1 cellular context compared by ENCODE assay signal in genomic region chr5:142769793-142770649, GRCh38.
A peak's percentile ranks its signal among the peaks of the same experiment; 100 is the strongest.
TF ChIP-seq lines count a peak whose summit lies in the region.

ARHGAP26 (plus strand) TSS chr5:142770377; CDS start chr5:142770762, 385 bp downstream.

TF ChIP-seq in HepG2, 621 proteins besides CTCF, POLR2A, EP300 and RAD21 (continued from another document and continues in another):
- no peak for TF ChIP-seq NFAT5 (CRISPR knock-in tag; IDR thresholded peaks at IDR 0.05)
- no peak for TF ChIP-seq ZNF746 (CRISPR knock-in tag; IDR thresholded peaks at IDR 0.05)
- TF ChIP-seq ZSCAN20 (CRISPR knock-in tag; IDR thresholded peaks at IDR 0.05; ENCODE audit: borderline replicate concordance): peak; percentile 54; the same call in 1 of the 2 replicates
- TF ChIP-seq, protein P1, sequence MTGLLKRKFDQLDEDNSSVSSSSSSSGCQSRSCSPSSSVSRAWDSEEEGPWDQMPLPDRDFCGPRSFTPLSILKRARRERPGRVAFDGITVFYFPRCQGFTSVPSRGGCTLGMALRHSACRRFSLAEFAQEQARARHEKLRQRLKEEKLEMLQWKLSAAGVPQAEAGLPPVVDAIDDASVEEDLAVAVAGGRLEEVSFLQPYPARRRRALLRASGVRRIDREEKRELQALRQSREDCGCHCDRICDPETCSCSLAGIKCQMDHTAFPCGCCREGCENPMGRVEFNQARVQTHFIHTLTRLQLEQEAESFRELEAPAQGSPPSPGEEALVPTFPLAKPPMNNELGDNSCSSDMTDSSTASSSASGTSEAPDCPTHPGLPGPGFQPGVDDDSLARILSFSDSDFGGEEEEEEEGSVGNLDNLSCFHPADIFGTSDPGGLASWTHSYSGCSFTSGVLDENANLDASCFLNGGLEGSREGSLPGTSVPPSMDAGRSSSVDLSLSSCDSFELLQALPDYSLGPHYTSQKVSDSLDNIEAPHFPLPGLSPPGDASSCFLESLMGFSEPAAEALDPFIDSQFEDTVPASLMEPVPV (CRISPR knock-in tag; IDR thresholded peaks at IDR 0.05): peak; percentile 74; the same call in 1 of the 2 replicates
- no peak for TF ChIP-seq ZNF138 (CRISPR knock-in tag; IDR thresholded peaks at IDR 0.05; ENCODE audit: low read depth)
- TF ChIP-seq ATF6 (CRISPR knock-in tag; conservative IDR thresholded peaks at IDR 0.05): no peak
- TF ChIP-seq ZNF382 (CRISPR knock-in tag; IDR thresholded peaks at IDR 0.05; ENCODE audit: borderline replicate concordance): no peak
- no peak for TF ChIP-seq POLR2AphosphoS2 (IDR thresholded peaks at IDR 0.05; ENCODE audit: low read depth, low read length)
- no peak for TF ChIP-seq NR2F2 (IDR thresholded peaks at IDR 0.05; ENCODE audit: borderline replicate concordance, low read depth)
- TF ChIP-seq IRF9 (CRISPR knock-in tag; IDR thresholded peaks at IDR 0.05; ENCODE audit: borderline replicate concordance): no peak; the same call in 1 of the 2 replicates
- TF ChIP-seq, protein P2, sequence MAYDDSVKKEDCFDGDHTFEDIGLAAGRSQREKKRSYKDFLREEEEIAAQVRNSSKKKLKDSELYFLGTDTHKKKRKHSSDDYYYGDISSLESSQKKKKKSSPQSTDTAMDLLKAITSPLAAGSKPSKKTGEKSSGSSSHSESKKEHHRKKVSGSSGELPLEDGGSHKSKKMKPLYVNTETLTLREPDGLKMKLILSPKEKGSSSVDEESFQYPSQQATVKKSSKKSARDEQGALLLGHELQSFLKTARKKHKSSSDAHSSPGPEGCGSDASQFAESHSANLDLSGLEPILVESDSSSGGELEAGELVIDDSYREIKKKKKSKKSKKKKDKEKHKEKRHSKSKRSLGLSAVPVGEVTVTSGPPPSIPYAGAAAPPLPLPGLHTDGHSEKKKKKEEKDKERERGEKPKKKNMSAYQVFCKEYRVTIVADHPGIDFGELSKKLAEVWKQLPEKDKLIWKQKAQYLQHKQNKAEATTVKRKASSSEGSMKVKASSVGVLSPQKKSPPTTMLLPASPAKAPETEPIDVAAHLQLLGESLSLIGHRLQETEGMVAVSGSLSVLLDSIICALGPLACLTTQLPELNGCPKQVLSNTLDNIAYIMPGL (CRISPR knock-in tag; IDR thresholded peaks at IDR 0.05; ENCODE audit: borderline replicate concordance in 1 of 2, low read depth in 1 of 2): peak; percentile 72 to 78; a peak in 3 of 4 replicates
- peak; percentile 84 for TF ChIP-seq ZMYM4 (CRISPR knock-in tag; IDR thresholded peaks at IDR 0.05)
- no peak for TF ChIP-seq THYN1 (CRISPR knock-in tag; IDR thresholded peaks at IDR 0.05; ENCODE audit: borderline replicate concordance, low read depth)
- TF ChIP-seq NBN (conservative IDR thresholded peaks at IDR 0.05): no peak
- TF ChIP-seq RXRA (CRISPR knock-in tag; IDR thresholded peaks at IDR 0.05): 0 out of 2 replicates have a peak, but pooled peaks have one; percentile 48
- TF ChIP-seq KDM2A (CRISPR knock-in tag; IDR thresholded peaks at IDR 0.05; ENCODE audit: borderline replicate concordance, low read depth): peak; percentile 62; the same call in 1 of the 2 replicates
- no peak for TF ChIP-seq HOXA7 (CRISPR knock-in tag; IDR thresholded peaks at IDR 0.05)
- no peak for TF ChIP-seq PAF1 (CRISPR knock-in tag; IDR thresholded peaks at IDR 0.05)
- TF ChIP-seq, protein P3, sequence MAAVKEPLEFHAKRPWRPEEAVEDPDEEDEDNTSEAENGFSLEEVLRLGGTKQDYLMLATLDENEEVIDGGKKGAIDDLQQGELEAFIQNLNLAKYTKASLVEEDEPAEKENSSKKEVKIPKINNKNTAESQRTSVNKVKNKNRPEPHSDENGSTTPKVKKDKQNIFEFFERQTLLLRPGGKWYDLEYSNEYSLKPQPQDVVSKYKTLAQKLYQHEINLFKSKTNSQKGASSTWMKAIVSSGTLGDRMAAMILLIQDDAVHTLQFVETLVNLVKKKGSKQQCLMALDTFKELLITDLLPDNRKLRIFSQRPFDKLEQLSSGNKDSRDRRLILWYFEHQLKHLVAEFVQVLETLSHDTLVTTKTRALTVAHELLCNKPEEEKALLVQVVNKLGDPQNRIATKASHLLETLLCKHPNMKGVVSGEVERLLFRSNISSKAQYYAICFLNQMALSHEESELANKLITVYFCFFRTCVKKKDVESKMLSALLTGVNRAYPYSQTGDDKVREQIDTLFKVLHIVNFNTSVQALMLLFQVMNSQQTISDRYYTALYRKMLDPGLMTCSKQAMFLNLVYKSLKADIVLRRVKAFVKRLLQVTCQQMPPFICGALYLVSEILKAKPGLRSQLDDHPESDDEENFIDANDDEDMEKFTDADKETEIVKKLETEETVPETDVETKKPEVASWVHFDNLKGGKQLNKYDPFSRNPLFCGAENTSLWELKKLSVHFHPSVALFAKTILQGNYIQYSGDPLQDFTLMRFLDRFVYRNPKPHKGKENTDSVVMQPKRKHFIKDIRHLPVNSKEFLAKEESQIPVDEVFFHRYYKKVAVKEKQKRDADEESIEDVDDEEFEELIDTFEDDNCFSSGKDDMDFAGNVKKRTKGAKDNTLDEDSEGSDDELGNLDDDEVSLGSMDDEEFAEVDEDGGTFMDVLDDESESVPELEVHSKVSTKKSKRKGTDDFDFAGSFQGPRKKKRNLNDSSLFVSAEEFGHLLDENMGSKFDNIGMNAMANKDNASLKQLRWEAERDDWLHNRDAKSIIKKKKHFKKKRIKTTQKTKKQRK (IDR thresholded peaks at IDR 0.05; ENCODE audit: low read length): no peak
- TF ChIP-seq ZNF343 (CRISPR knock-in tag; IDR thresholded peaks at IDR 0.05): no peak
- no peak for TF ChIP-seq U2AF2 (IDR thresholded peaks at IDR 0.05; ENCODE audit: low read depth, low read length)
- peak; percentile 86 for TF ChIP-seq SAP130 (CRISPR knock-in tag; IDR thresholded peaks at IDR 0.05; ENCODE audit: low read depth)
- TF ChIP-seq FOSL1 (CRISPR knock-in tag; IDR thresholded peaks at IDR 0.05; ENCODE audit: borderline replicate concordance): no peak
- no peak for TF ChIP-seq ZNF800 (CRISPR knock-in tag; IDR thresholded peaks at IDR 0.05)
- no peak for TF ChIP-seq TCF12 (IDR thresholded peaks at IDR 0.05)
- no peak for TF ChIP-seq TCF12 (CRISPR knock-in tag; IDR thresholded peaks at IDR 0.05)
- no peak for TF ChIP-seq MIXL1 (CRISPR knock-in tag; IDR thresholded peaks at IDR 0.05)
- TF ChIP-seq MLLT10 (CRISPR knock-in tag; IDR thresholded peaks at IDR 0.05): no peak
- no peak for TF ChIP-seq MIER2 (CRISPR knock-in tag; IDR thresholded peaks at IDR 0.05)
- TF ChIP-seq PHF5A (CRISPR knock-in tag; IDR thresholded peaks at IDR 0.05; ENCODE audit: low read depth, unreplicated experiment): no peak
- peak; percentile 62 for TF ChIP-seq PTBP1 (IDR thresholded peaks at IDR 0.05; ENCODE audit: low read depth, low read length, poor library complexity, severe bottlenecking)
- no peak for TF ChIP-seq EZH2 (conservative IDR thresholded peaks at IDR 0.05; ENCODE audit: low read depth, low read length)
- TF ChIP-seq ZFP1 (CRISPR knock-in tag; IDR thresholded peaks at IDR 0.05): no peak
- TF ChIP-seq, protein P4, sequence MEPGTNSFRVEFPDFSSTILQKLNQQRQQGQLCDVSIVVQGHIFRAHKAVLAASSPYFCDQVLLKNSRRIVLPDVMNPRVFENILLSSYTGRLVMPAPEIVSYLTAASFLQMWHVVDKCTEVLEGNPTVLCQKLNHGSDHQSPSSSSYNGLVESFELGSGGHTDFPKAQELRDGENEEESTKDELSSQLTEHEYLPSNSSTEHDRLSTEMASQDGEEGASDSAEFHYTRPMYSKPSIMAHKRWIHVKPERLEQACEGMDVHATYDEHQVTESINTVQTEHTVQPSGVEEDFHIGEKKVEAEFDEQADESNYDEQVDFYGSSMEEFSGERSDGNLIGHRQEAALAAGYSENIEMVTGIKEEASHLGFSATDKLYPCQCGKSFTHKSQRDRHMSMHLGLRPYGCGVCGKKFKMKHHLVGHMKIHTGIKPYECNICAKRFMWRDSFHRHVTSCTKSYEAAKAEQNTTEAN (CRISPR knock-in tag; conservative IDR thresholded peaks at IDR 0.05): peak; percentile 61; the same call in 1 of the 2 replicates
- peak; percentile 91 for TF ChIP-seq MYPOP (CRISPR knock-in tag; IDR thresholded peaks at IDR 0.05)
- TF ChIP-seq REPIN1 (CRISPR knock-in tag; IDR thresholded peaks at IDR 0.05; ENCODE audit: borderline replicate concordance, low read depth): no peak
- no peak; the same call in 1 of the 2 replicates for TF ChIP-seq ZSCAN30 (CRISPR knock-in tag; IDR thresholded peaks at IDR 0.05)
- TF ChIP-seq ZNF253 (CRISPR knock-in tag; IDR thresholded peaks at IDR 0.05; ENCODE audit: borderline replicate concordance): no peak
- no peak for TF ChIP-seq PCBP2 (optimal IDR thresholded peaks at IDR 0.05; ENCODE audit: low read depth, low read length, poor library complexity, severe bottlenecking)
- 0 out of 2 replicates have a peak, but pooled peaks have one; percentile 45 for TF ChIP-seq GATA4 (IDR thresholded peaks at IDR 0.05; ENCODE audit: borderline replicate concordance, low read depth)
